Comparison of ENCODE assay signal across 10 cellular contexts in genomic region chr14:77804592-77804991, GRCh38. TPM values are rescaled to one million over a fixed set of nuclear protein-coding genes. Genes with fewer than 3 reads are reported as not detected.
DNase-seq lines count a peak whose midpoint lies in the region; ATAC-seq and TF ChIP-seq lines count a peak whose summit lies in the region.
"Had no signal": no experiment of that assay in that cellular context is flagged by ENCODE, and none has a peak within 500 bp of the region (broad histone marks: within the 10 kb centered on the region; RNA-seq: fewer than 3 reads in every experiment).

No MANE protein-coding gene starts in this region.

- H3K36me3 ChIP-seq in BE2C (no peaks in the 10 kb centered on the region), GM23338 (ENCODE audit: insufficient read depth) (no peaks in the 10 kb centered on the region)

- TF ChIP-seq CTCF in BE2C (IDR thresholded peaks at IDR 0.05; ENCODE audit: low read depth, low read length), result peak; percentile 39
- TF ChIP-seq CTCF in GM23338 (conservative IDR thresholded peaks at IDR 0.05; ENCODE audit: low read depth in 2 of 2), result peak; percentile 79 to 82
- peak; percentile 59 for TF ChIP-seq CTCF in foreskin keratinocyte (conservative IDR thresholded peaks at IDR 0.05)
- TF ChIP-seq CTCF in omental fat pad (IDR thresholded peaks at IDR 0.05), result no peak

- no peak overlapping the region; the same call in 1 of the 2 replicates for H3K27ac Mint-ChIP-seq in GM23338
- H3K27ac Mint-ChIP-seq: activated T-helper 17 cell treated with anti-CD3 and anti-CD28 coated beads, Interleukin-2, amount 50 U/mL, for 72 hours had no signal

- H3K4me1 ChIP-seq in BE2C, result no peaks in the 10 kb centered on the region
- H3K4me1 ChIP-seq in GM23338 (ENCODE audit: insufficient read depth), result peaks cover 11% of the 10 kb centered on the region
- no peaks in the 10 kb centered on the region for H3K4me1 ChIP-seq in foreskin keratinocyte

- peak; percentile 41 for ATAC-seq in GM23338
- no peak for ATAC-seq in foreskin keratinocyte
- no peak for ATAC-seq in omental fat pad (ENCODE audit: low FRiP score)
- no peak for ATAC-seq in GM18867 (IDR thresholded peaks at IDR 0.05; ENCODE audit: unreplicated experiment)
- ATAC-seq in GM21515 (IDR thresholded peaks at IDR 0.05; ENCODE audit: unreplicated experiment), result no peak
- ATAC-seq: activated T-helper 17 cell treated with anti-CD3 and anti-CD28 coated beads, Interleukin-2, amount 50 U/mL, for 72 hours had no signal

- H3K4me3 ChIP-seq in BE2C (ENCODE audit: low read depth, low read length) (no peak overlapping the region), GM23338 (no peak overlapping the region)

- DNase-seq in BE2C (no peak), GM23338 (ENCODE audit: low spot score) (peak; percentile 84), SKM-1 (lab: John Stamatoyannopoulos, UW; ENCODE audit: unreplicated experiment) (peak; percentile 0), foreskin keratinocyte (peak in 1 of 2 donors; percentile 27), omental fat pad (ENCODE audit: low spot score) (no peak)
- DNase-seq in stimulated activated naive CD4-positive, alpha-beta T cell treated with Interleukin-2 at 50 U/mL for 16 hours (lab: John Stamatoyannopoulos, UW), result no peak
- DNase-seq: NCI-H1436 treated with DMSO at 0.1 percent for 48 hours had no signal

- H3K9me3 Mint-ChIP-seq in GM23338, result no peaks in the 10 kb centered on the region
- H3K9me3 Mint-ChIP-seq: activated T-helper 17 cell treated with anti-CD3 and anti-CD28 coated beads, Interleukin-2, amount 50 U/mL, for 72 hours had no signal

- no peaks in the 10 kb centered on the region for H4K20me1 ChIP-seq in GM23338 (replicated peaks; ENCODE audit: insufficient read depth)

- H3K27ac ChIP-seq in GM23338 (ENCODE audit: low read depth), result no peak overlapping the region
- no peak overlapping the region for H3K27ac ChIP-seq in foreskin keratinocyte

- H3F3A ChIP-seq in GM23338 (replicated peaks; ENCODE audit: low read depth), result 0 out of 2 replicates have a peak, but pooled peaks cover 6% of the 10 kb centered on the region

- H3K9me2 ChIP-seq in GM23338 (ENCODE audit: insufficient read depth), result no peaks in the 10 kb centered on the region

- H3K4me1 Mint-ChIP-seq in GM23338, result peaks cover 9% of the 10 kb centered on the region
- H3K4me1 Mint-ChIP-seq: activated T-helper 17 cell treated with anti-CD3 and anti-CD28 coated beads, Interleukin-2, amount 50 U/mL, for 72 hours had no signal

- H3K27me3 Mint-ChIP-seq in GM23338 (ENCODE audit: insufficient read depth, low read depth, poor library complexity), result peaks cover 6% of the 10 kb centered on the region
- H3K27me3 Mint-ChIP-seq: activated T-helper 17 cell treated with anti-CD3 and anti-CD28 coated beads, Interleukin-2, amount 50 U/mL, for 72 hours had no signal

- no peak overlapping the region for H2AFZ ChIP-seq in GM23338

- H3K4me3 Mint-ChIP-seq in GM23338, result no peak overlapping the region
- H3K4me3 Mint-ChIP-seq: activated T-helper 17 cell treated with anti-CD3 and anti-CD28 coated beads, Interleukin-2, amount 50 U/mL, for 72 hours had no signal

- no peaks in the 10 kb centered on the region for H3K9me3 ChIP-seq in BE2C

- no peaks in the 10 kb centered on the region for H3K36me3 Mint-ChIP-seq in GM23338 (ENCODE audit: low read depth)

- H3K79me2 ChIP-seq in GM23338 (replicated peaks; ENCODE audit: insufficient read depth), result peaks cover 2% of the 10 kb centered on the region; the same call in 1 of the 2 replicates

- H3K27me3 ChIP-seq in BE2C, result no peaks in the 10 kb centered on the region
- no peaks in the 10 kb centered on the region for H3K27me3 ChIP-seq in GM23338 (ENCODE audit: insufficient read depth)
- no peaks in the 10 kb centered on the region for H3K27me3 ChIP-seq in foreskin keratinocyte

- H3K4me2 ChIP-seq in GM23338, result peak overlapping the region; percentile 49; the same call in 1 of the 2 replicates

TF ChIP-seq in GM23338, 12 proteins besides CTCF, POLR2A, EP300 and RAD21:
- no peak for TF ChIP-seq REST (IDR thresholded peaks at IDR 0.05; ENCODE audit: unreplicated experiment)
- TF ChIP-seq EZH2phosphoT487 (IDR thresholded peaks at IDR 0.05; ENCODE audit: unreplicated experiment), result no peak
- no peak for TF ChIP-seq ETS1 (IDR thresholded peaks at IDR 0.05)
- no peak for TF ChIP-seq CREB1 (CRISPR knock-in tag; IDR thresholded peaks at IDR 0.05; ENCODE audit: low read depth)
- TF ChIP-seq NANOG (IDR thresholded peaks at IDR 0.05; ENCODE audit: borderline replicate concordance), result no peak
- no peak for TF ChIP-seq STAT1 (IDR thresholded peaks at IDR 0.05; ENCODE audit: unreplicated experiment)
- TF ChIP-seq ZNF114 (CRISPR knock-in tag; IDR thresholded peaks at IDR 0.05), result no peak
- TF ChIP-seq POLR2AphosphoS5 (IDR thresholded peaks at IDR 0.05; ENCODE audit: low read depth), result no peak

RNA-seq across cellular contexts. Expression of gene ADCK1, which starts 4.7 kb away (rescaled TPM):
- polyA plus RNA-seq in BE2C (2012; ENCODE audit: insufficient read depth, insufficient read length, low read depth), result 21.7 TPM
- 8.5 and 11.2 TPM in 2 replicates for total RNA-seq in GM23338 (2014; rRNA removed; shearing (Covaris generic))
- polyA plus RNA-seq in GM23338 (2016; fragmentation: Nextera tagmentation; extraction: Ambion mirVana) (5.2 and 6.7 TPM in 2 replicates), foreskin keratinocyte (6.2 and 7.1 TPM in 2 replicates)
- total RNA-seq in foreskin keratinocyte (6.2 and 6.7 TPM in 2 replicates), omental fat pad (10 to 100 TPM in 1 of 4 donors, 1 to 10 TPM in 3; 4.2 to 10.7 (median 6.2) TPM)

RNA-seq across cellular contexts. Expression of gene SNW1, which starts 43.6 kb away (rescaled TPM):
- polyA plus RNA-seq in BE2C (2012; ENCODE audit: insufficient read depth, insufficient read length, low read depth), result 111 TPM
- total RNA-seq in GM23338 (2014; rRNA removed; shearing (Covaris generic)), result 58.9 and 60.5 TPM in 2 replicates
- 127 and 129 TPM in 2 replicates for polyA plus RNA-seq in GM23338 (2016; fragmentation: Nextera tagmentation; extraction: Ambion mirVana)
- 70.2 and 79.8 TPM in 2 replicates for total RNA-seq in foreskin keratinocyte
- polyA plus RNA-seq in foreskin keratinocyte, result 58.7 and 68.0 TPM in 2 replicates
- 10 to 100 TPM; 39.3 to 71.7 (median 51.0) TPM for total RNA-seq in omental fat pad

Comparison
In these comparisons a context has a peak if more than half of its experiments do, and no peak if none do; other contexts are left out.
1. DNase-seq: peak in GM23338 (single experiment) and SKM-1 (single experiment); none in BE2C (single experiment), omental fat pad (single experiment) and stimulated activated naive CD4-positive, alpha-beta T cell treated with Interleukin-2 at 50 U/mL for 16 hours (single experiment).
2. CTCF ChIP-seq: peak in BE2C (single experiment), GM23338 (2 of 2) and foreskin keratinocyte (single experiment); none in omental fat pad (0 of 3).